8 cellular contexts compared by ENCODE assay signal in the genomic region with DNA sequence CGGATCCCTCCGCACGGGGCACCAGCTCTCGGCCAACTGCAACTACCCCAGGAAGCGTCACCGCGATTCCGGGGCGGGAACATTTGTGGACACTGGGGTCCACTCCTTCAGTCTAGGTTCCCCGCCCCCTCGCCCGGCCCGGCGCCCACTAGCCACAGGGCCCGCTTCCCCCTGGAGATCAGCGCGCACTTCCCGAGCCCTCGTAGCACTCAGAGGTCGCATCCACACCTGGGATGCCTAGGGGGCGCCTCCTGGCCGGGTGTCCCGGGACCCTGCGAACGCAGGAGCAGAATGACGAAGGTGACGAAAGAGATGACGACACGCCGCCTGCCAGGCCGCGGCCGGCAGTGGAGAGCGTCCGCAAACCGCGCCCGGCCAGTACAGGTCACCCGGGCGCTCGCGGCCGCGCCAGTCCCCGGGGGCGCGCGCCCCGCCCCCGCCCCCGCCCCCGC. TPM values are rescaled to one million over a fixed set of nuclear protein-coding genes. Genes with fewer than 3 reads are reported as not detected.
DNase-seq lines count a peak whose midpoint lies in the region; ATAC-seq and TF ChIP-seq lines count a peak whose summit lies in the region.

No MANE protein-coding gene starts in this region.

- no peaks in the 10 kb centered on the region for H3K36me3 ChIP-seq in ectodermal cell (ENCODE audit: control insufficient read depth, insufficient read depth, low read length)

- no peaks in the 10 kb centered on the region for H3K27me3 Mint-ChIP-seq in activated CD8-positive, alpha-beta T cell treated with anti-CD3 and anti-CD28 coated beads for 36 hours

- H3K36me3 Mint-ChIP-seq in activated CD8-positive, alpha-beta T cell treated with anti-CD3 and anti-CD28 coated beads for 36 hours (ENCODE audit: low read depth) = no peaks in the 10 kb centered on the region

- H3K4me1 ChIP-seq in ectodermal cell (ENCODE audit: control insufficient read depth, insufficient read depth, low read length) = peaks cover 5% of the 10 kb centered on the region

- CTCF ChIA-PET in AG04450 (lab: Charles Lee) = no interaction called here
- CTCF ChIA-PET in activated CD8-positive, alpha-beta T cell treated with anti-CD3 and anti-CD28 coated beads for 36 hours (lab: Charles Lee) = interaction anchor here (1.4 to 2.1 kb wide), 2 partner anchors 13 to 34 kb away, joined by 3 to 6 read pairs; no protein-coding TSS in a partner anchor

- ATAC-seq in GM18511 (IDR thresholded peaks at IDR 0.05; ENCODE audit: unreplicated experiment) (peak; percentile 75), HG03045 (IDR thresholded peaks at IDR 0.05; ENCODE audit: unreplicated experiment) (peak; percentile 81)
- peak; percentile 74 for ATAC-seq in activated CD8-positive, alpha-beta T cell treated with anti-CD3 and anti-CD28 coated beads for 36 hours

- H3K9me3 ChIP-seq in AG04450 (ENCODE audit: control insufficient read depth, insufficient read depth, low read length) (no peaks in the 10 kb centered on the region), ectodermal cell (ENCODE audit: control insufficient read depth, low read length) (no peaks in the 10 kb centered on the region)

- peak overlapping the region; percentile 88 for H3K4me3 Mint-ChIP-seq in activated CD8-positive, alpha-beta T cell treated with anti-CD3 and anti-CD28 coated beads for 36 hours

- POLR2A ChIA-PET in AG04450 (lab: Yijun Ruan, JAX) = no interaction called here
- POLR2A ChIA-PET in activated CD8-positive, alpha-beta T cell treated with anti-CD3 and anti-CD28 coated beads for 36 hours (lab: Charles Lee) = interaction anchor here (1.2 to 1.6 kb wide), 2 partner anchors 113 to 117 kb away, joined by 3 to 4 read pairs; no protein-coding TSS in a partner anchor

- peaks cover 28% of the 10 kb centered on the region for H3K4me1 Mint-ChIP-seq in activated CD8-positive, alpha-beta T cell treated with anti-CD3 and anti-CD28 coated beads for 36 hours (ENCODE audit: low read depth)

- H3K27ac Mint-ChIP-seq in activated CD8-positive, alpha-beta T cell treated with anti-CD3 and anti-CD28 coated beads for 36 hours = peak overlapping the region; percentile 96

- H3K4me3 ChIP-seq in AG04450 (ENCODE audit: low read depth, low read length) (peak overlapping the region; percentile 81), ectodermal cell (ENCODE audit: insufficient read depth, low read depth, low read length) (peak overlapping the region; percentile 80)

- intact Hi-C loops in activated CD8-positive, alpha-beta T cell treated with anti-CD3 and anti-CD28 coated beads for 36 hours (cut with micrococcal nuclease) = no loop called here

- TF ChIP-seq CTCF in AG04450 (IDR thresholded peaks at IDR 0.05; ENCODE audit: low read depth, low read length) = peak; percentile 10; the same call in 1 of the 2 replicates
- TF ChIP-seq CTCF in activated CD8-positive, alpha-beta T cell treated with anti-CD3 and anti-CD28 coated beads for 36 hours (IDR thresholded peaks at IDR 0.05) = no peak

- no peaks in the 10 kb centered on the region for H3K27me3 ChIP-seq in AG04450 (ENCODE audit: control insufficient read depth, insufficient read depth, low read length)
- no peaks in the 10 kb centered on the region for H3K27me3 ChIP-seq in ectodermal cell (ENCODE audit: control insufficient read depth, insufficient read depth, low read length, poor library complexity, severe bottlenecking)

- H3K27ac ChIP-seq in AG04450 (ENCODE audit: low read depth, low read length) = peak overlapping the region; percentile 91
- peak overlapping the region; percentile 57 for H3K27ac ChIP-seq in ectodermal cell (ENCODE audit: insufficient read depth, low read depth, low read length, poor library complexity, severe bottlenecking)

- WGBS in ectodermal cell, 2 experiments = 0 to 1% methylated on average over 52 of the region's 52 CpGs

- no peaks in the 10 kb centered on the region for H3K9me3 Mint-ChIP-seq in activated CD8-positive, alpha-beta T cell treated with anti-CD3 and anti-CD28 coated beads for 36 hours

- peak; percentile 42 for DNase-seq in AG04450 (ENCODE audit: low read depth, low spot score)
- DNase-seq in NCI-H446 (lab: John Stamatoyannopoulos, UW) = peak; percentile 43 to 45
- DNase-seq in activated CD8-positive, alpha-beta T cell treated with anti-CD3 and anti-CD28 coated beads for 36 hours = peak; percentile 86
- peak; percentile 84 to 93 for DNase-seq in lung microvascular endothelial cell (ENCODE audit: low read depth in 2 of 2)
- DNase-seq in stimulated activated CD4-positive, alpha-beta T cell treated with anti-CD3 and anti-CD28 coated beads, TNF-alpha, amount 100 ng/mL, for 4 hours (ENCODE audit: low read depth in 3 of 3) = peak; percentile 35 to 55 (median 54)

RNA-seq across cellular contexts. Expression of a gene that starts 0.3 kb away (rescaled TPM):
- 53.2 and 65.1 TPM in 2 replicates for polyA plus RNA-seq in AG04450 (2011; rRNA removed)
- 39.5 and 43.6 TPM in 2 replicates for polyA minus RNA-seq in AG04450 (2011; rRNA and poly(A)+ RNA removed)
- total RNA-seq in activated CD8-positive, alpha-beta T cell treated with anti-CD3 and anti-CD28 coated beads for 36 hours = 10 to 100 TPM; 16.1 to 20.0 TPM
- 31.0 TPM for polyA plus RNA-seq in ectodermal cell (2013, experiment 1 of 4)
- 29.6 TPM for polyA plus RNA-seq in ectodermal cell (2013, experiment 2 of 4)
- 26.9 TPM for polyA plus RNA-seq in ectodermal cell (2013, experiment 3 of 4)
- polyA plus RNA-seq in ectodermal cell (2013, experiment 4 of 4) = 28.6 TPM
- total RNA-seq in lung microvascular endothelial cell = 11.8 and 15.7 TPM in 2 replicates

Comparison
In these comparisons a context has a peak if more than half of its experiments do, and no peak if none do; other contexts are left out.
1. Peak in every context shown above with its lines: DNase-seq, ATAC-seq, H3K4me3 ChIP-seq and H3K27ac ChIP-seq.